Comparison of ENCODE assay signal across 13 cellular contexts in genomic region chr22:28893810-28894209, GRCh38.
"Had no signal": no experiment of that assay in that cellular context is flagged by ENCODE, and none has a peak within 500 bp of the region (broad histone marks: within the 10 kb centered on the region; RNA-seq: fewer than 3 reads in every experiment).

No MANE protein-coding gene starts in this region.

- ATAC-seq: activated CD8-positive, alpha-beta T cell treated with anti-CD3 and anti-CD28 coated beads, Interleukin-2, amount 10 ng/mL, durations not matched to agents 7 days and 5 days; activated naive CD8-positive, alpha-beta T cell treated with anti-CD3 and anti-CD28 coated beads, Interleukin-2, amount 50 U/mL, for 24 hours; stimulated activated naive CD8-positive, alpha-beta T cell treated with anti-CD3 and anti-CD28 coated beads, Interleukin-15, amount 100 ng/mL, for 72 hours had no signal

- DNase-seq: activated CD4-positive, alpha-beta T cell treated with anti-CD3 and anti-CD28 coated beads for 4 hours; activated CD8-positive, alpha-beta memory T cell treated with anti-CD3 and anti-CD28 coated beads, Interleukin-2, amount 50 U/mL, for 48 hours; activated CD8-positive, alpha-beta T cell treated with anti-CD3 and anti-CD28 coated beads, Interleukin-2, amount 10 ng/mL, durations not matched to agents 7 days and 5 days; activated naive CD4-positive, alpha-beta T cell treated with Interleukin-2 at 50 U/mL for 16 hours; activated naive CD8-positive, alpha-beta T cell treated with anti-CD3 and anti-CD28 coated beads, Interleukin-2, amount 50 U/mL, for 24 hours; kidney; stimulated activated CD4-positive, alpha-beta T cell treated with anti-CD3 and anti-CD28 coated beads, Interleukin-4, amount 100 ng/mL, for 1 hour; stimulated activated naive CD8-positive, alpha-beta T cell treated with anti-CD3 and anti-CD28 coated beads, Interleukin-15, amount 100 ng/mL, for 72 hours; testis had no signal

- H3K4me3 ChIP-seq: ascending aorta, heart right ventricle, testis had no signal

- H3K27ac Mint-ChIP-seq: activated CD8-positive, alpha-beta T cell treated with anti-CD3 and anti-CD28 coated beads, Interleukin-2, amount 10 ng/mL, durations not matched to agents 7 days and 5 days; activated naive CD8-positive, alpha-beta T cell treated with anti-CD3 and anti-CD28 coated beads, Interleukin-2, amount 50 U/mL, for 24 hours; stimulated activated naive CD8-positive, alpha-beta T cell treated with anti-CD3 and anti-CD28 coated beads, Interleukin-15, amount 100 ng/mL, for 72 hours had no signal

- H3K27ac ChIP-seq: ascending aorta, testis, WERI-Rb-1 had no signal

- H3K27me3 ChIP-seq: ascending aorta, heart right ventricle, testis had no signal

- H3K4me3 Mint-ChIP-seq: activated CD8-positive, alpha-beta T cell treated with anti-CD3 and anti-CD28 coated beads, Interleukin-2, amount 10 ng/mL, durations not matched to agents 7 days and 5 days; activated naive CD8-positive, alpha-beta T cell treated with anti-CD3 and anti-CD28 coated beads, Interleukin-2, amount 50 U/mL, for 24 hours; neural crest cell; stimulated activated naive CD8-positive, alpha-beta T cell treated with anti-CD3 and anti-CD28 coated beads, Interleukin-15, amount 100 ng/mL, for 72 hours had no signal

- H3K9me3 Mint-ChIP-seq: activated naive CD8-positive, alpha-beta T cell treated with anti-CD3 and anti-CD28 coated beads, Interleukin-2, amount 50 U/mL, for 24 hours; neural crest cell; stimulated activated naive CD8-positive, alpha-beta T cell treated with anti-CD3 and anti-CD28 coated beads, Interleukin-15, amount 100 ng/mL, for 72 hours had no signal
